ENCODE assay signal across 8 cellular contexts in genomic region chr11:32297629-32298028, GRCh38.
DNase-seq lines count a peak whose midpoint lies in the region; ATAC-seq, FAIRE-seq and TF ChIP-seq lines count a peak whose summit lies in the region.

No MANE protein-coding gene starts in this region.

- no peak overlapping the region for H2BK5ac ChIP-seq in neuronal stem cell (ENCODE audit: low read length)

- no peaks in the 10 kb centered on the region for H3K9me3 Mint-ChIP-seq in T-cell
- H3K9me3 Mint-ChIP-seq in stimulated activated memory B cell treated with anti-CD40 and anti-IgM and Interleukin-4, amounts not matched to agents 10 μg/mL and 1 μg/mL and 100 μg/mL, for 72 hours, result no peaks in the 10 kb centered on the region

- no peak overlapping the region for H3K14ac ChIP-seq in neuronal stem cell (ENCODE audit: low read length)

- H2AK5ac ChIP-seq in neuronal stem cell (ENCODE audit: low read depth, low read length), result no peak overlapping the region

- in situ Hi-C loops in mammary epithelial cell (cut with MboI; ENCODE audit: low sequenced_read_pairs in 2 of 2), result no loop called here

- peak overlapping the region; percentile 3 for H2AFZ ChIP-seq in mammary epithelial cell (ENCODE audit: low read depth, low read length)
- H2AFZ ChIP-seq in neuronal stem cell (ENCODE audit: low read length), result peak overlapping the region; percentile 15

- no peak overlapping the region for H3K18ac ChIP-seq in neuronal stem cell (ENCODE audit: low read length)

- BruUV-seq in mammary epithelial cell (replicated peaks; lab: Mats Ljungman, UMichigan), result no TSS peak

- POLR2A ChIA-PET in A549 (lab: Yijun Ruan, JAX), result no interaction called here
- POLR2A ChIA-PET in T-cell (lab: Charles Lee), result no interaction called here

- DNase-seq in A549 (ENCODE audit: low read depth in 1 of 2, low spot score in 1 of 2), result peak; percentile 44 to 57
- DNase-seq in NCI-H2107 treated with DMSO at 0.1 percent for 48 hours (lab: John Stamatoyannopoulos, UW; ENCODE audit: unreplicated experiment), result peak; percentile 59
- peak; percentile 47 for DNase-seq in mammary epithelial cell
- DNase-seq in neuronal stem cell (ENCODE audit: low spot score), result no peak
- DNase-seq in T-cell, result no peak
- DNase-seq in GM12891 (ENCODE audit: insufficient read length, low spot score), result no peak

- H3K36me3 ChIP-seq in mammary epithelial cell (ENCODE audit: insufficient read depth, low read length) (no peaks in the 10 kb centered on the region), neuronal stem cell (replicated peaks in 1 of 2; ENCODE audit: control insufficient read depth in 2 of 2, insufficient read depth in 2 of 2, low read length in 2 of 2) (no peaks in the 10 kb centered on the region)

- H3K36me3 Mint-ChIP-seq in T-cell, result no peaks in the 10 kb centered on the region
- no peaks in the 10 kb centered on the region for H3K36me3 Mint-ChIP-seq in stimulated activated memory B cell treated with anti-CD40 and anti-IgM and Interleukin-4, amounts not matched to agents 10 μg/mL and 1 μg/mL and 100 μg/mL, for 72 hours

- no peak overlapping the region for H3K23ac ChIP-seq in neuronal stem cell (ENCODE audit: low read depth, low read length, poor library complexity)

- H3K27me3 ChIP-seq in mammary epithelial cell (ENCODE audit: insufficient read depth, low read length), result peaks cover 5% of the 10 kb centered on the region
- H3K27me3 ChIP-seq in neuronal stem cell (ENCODE audit: control insufficient read depth in 3 of 3, insufficient read depth in 3 of 3, low read depth in 1 of 3, low read length in 3 of 3), result no peaks in the 10 kb centered on the region

- H3K9ac ChIP-seq in mammary epithelial cell (ENCODE audit: insufficient read depth, low read length), result no peak overlapping the region
- H3K9ac ChIP-seq in neuronal stem cell (ENCODE audit: low read depth, low read length, poor library complexity), result no peak overlapping the region

- FAIRE-seq in A549 (lab: Jason Lieb, UNC) (no peak), GM12891 (lab: Jason Lieb, UNC) (no peak)

- no peak overlapping the region for H4K91ac ChIP-seq in neuronal stem cell (ENCODE audit: low read depth, low read length, poor library complexity)

- H3K4me2 ChIP-seq in A549, result no peak overlapping the region
- H3K4me2 ChIP-seq in mammary epithelial cell (ENCODE audit: insufficient read depth, low read depth, low read length), result no peak overlapping the region
- no peak overlapping the region for H3K4me2 ChIP-seq in neuronal stem cell (ENCODE audit: insufficient read depth, low read length, poor library complexity, severe bottlenecking)

- ATAC-seq in A549 (peak; percentile 81 to 84), T-cell (replicated peaks in 1 of 4) (no peak)
- ATAC-seq in stimulated activated memory B cell treated with anti-CD40 and anti-IgM and Interleukin-4, amounts not matched to agents 10 μg/mL and 1 μg/mL and 100 μg/mL, for 72 hours, result no peak

- WGBS in A549 (ENCODE audit: missing lambda C conversion rate), result 19% methylated on average over 4 of the region's 4 CpGs
- WGBS in mammary epithelial cell (ENCODE audit: low coverage, missing lambda C conversion rate), result 22% methylated on average over 4 of the region's 4 CpGs
- no CpG with 5 or more reads among the region's 4 CpGs for WGBS in neuronal stem cell (ENCODE audit: extremely low coverage in 2 of 2, insufficient read length in 2 of 2, insufficient replicate concordance in 1 of 2), 2 donors

- H3K4me1 ChIP-seq in A549, result no peaks in the 10 kb centered on the region
- H3K4me1 ChIP-seq in mammary epithelial cell (ENCODE audit: insufficient read depth, low read length), result peaks cover 2% of the 10 kb centered on the region
- no peaks in the 10 kb centered on the region for H3K4me1 ChIP-seq in neuronal stem cell (ENCODE audit: control insufficient read depth in 2 of 2, insufficient read depth in 1 of 2, low read depth in 1 of 2, low read length in 2 of 2)

- no peak overlapping the region for H2BK120ac ChIP-seq in neuronal stem cell (ENCODE audit: low read depth, low read length)

- intact Hi-C loops in mammary epithelial cell (cut with micrococcal nuclease), result loop anchor here (1.0 to 2.0 kb wide), 3 partner anchors 121 to 1191 kb away; no protein-coding TSS in a partner anchor

- no peaks in the 10 kb centered on the region for H4K20me1 ChIP-seq in mammary epithelial cell (ENCODE audit: insufficient read depth, low read length)

- H2BK15ac ChIP-seq in neuronal stem cell (ENCODE audit: low read length), result no peak overlapping the region

- H3K9me3 ChIP-seq in A549, result no peaks in the 10 kb centered on the region; the same call in 2 of the 3 replicates
- no peaks in the 10 kb centered on the region for H3K9me3 ChIP-seq in mammary epithelial cell (replicated peaks; ENCODE audit: insufficient read depth, low read length)
- H3K9me3 ChIP-seq in neuronal stem cell (replicated peaks in 1 of 2; ENCODE audit: control insufficient read depth in 2 of 2, insufficient read depth in 1 of 2, low read depth in 1 of 2, low read length in 2 of 2), result no peaks in the 10 kb centered on the region

- no peaks in the 10 kb centered on the region for H3K79me1 ChIP-seq in neuronal stem cell (ENCODE audit: low read depth, low read length)

- no peak overlapping the region for H3K4me3 Mint-ChIP-seq in T-cell
- no peak overlapping the region for H3K4me3 Mint-ChIP-seq in stimulated activated memory B cell treated with anti-CD40 and anti-IgM and Interleukin-4, amounts not matched to agents 10 μg/mL and 1 μg/mL and 100 μg/mL, for 72 hours

- no peak overlapping the region for H2BK12ac ChIP-seq in neuronal stem cell (ENCODE audit: low read length)

- H3K4me3 ChIP-seq in A549 (no peak overlapping the region), mammary epithelial cell (replicated peaks in 1 of 3; ENCODE audit: insufficient read depth in 1 of 3, low read depth in 2 of 3, low read length in 3 of 3) (no peak overlapping the region), neuronal stem cell (ENCODE audit: low read length in 2 of 2) (no peak overlapping the region)

- H3K27ac ChIP-seq in A549 (no peak overlapping the region), mammary epithelial cell (ENCODE audit: insufficient read depth, low read depth, low read length) (no peak overlapping the region), neuronal stem cell (replicated peaks; ENCODE audit: low read length) (no peak overlapping the region)

- H4K8ac ChIP-seq in neuronal stem cell (ENCODE audit: low read depth, low read length), result no peak overlapping the region

- peaks cover 0 to 8% of the 10 kb centered on the region in 2 donors for H3K27me3 Mint-ChIP-seq in T-cell
- H3K27me3 Mint-ChIP-seq in stimulated activated memory B cell treated with anti-CD40 and anti-IgM and Interleukin-4, amounts not matched to agents 10 μg/mL and 1 μg/mL and 100 μg/mL, for 72 hours, result no peaks in the 10 kb centered on the region

- TF ChIP-seq EP300 in A549 (IDR thresholded peaks at IDR 0.05), result no peak

- H3K79me2 ChIP-seq in mammary epithelial cell (ENCODE audit: insufficient read depth, low read length), result no peaks in the 10 kb centered on the region

- no peak for TF ChIP-seq POLR2A in A549 (IDR thresholded peaks at IDR 0.05; ENCODE audit: low read length)
- no peak for TF ChIP-seq POLR2A in GM12891 (IDR thresholded peaks at IDR 0.05; ENCODE audit: low read depth, low read length)

- CTCF ChIA-PET in A549 (lab: Yijun Ruan, JAX), result interaction anchor here (0.9 to 4.7 kb wide), 27 partner anchors 8 to 1191 kb away, joined by 3 to 45 read pairs (median 6); partner anchors contain the start of genes DCDC1 and DNAJC24
- CTCF ChIA-PET in mammary epithelial cell (lab: Charles Lee; ENCODE audit: low non-redundant PET), result no interaction called here
- CTCF ChIA-PET in T-cell (lab: Charles Lee), result interaction anchor here (0.6 to 1.8 kb wide), 7 partner anchors 8 to 1191 kb away, joined by 3 to 8 read pairs (median 3); no protein-coding TSS in a partner anchor

- dilution Hi-C loops in mammary epithelial cell (cut with HindIII; ENCODE audit: low sequenced_read_pairs), result loop anchor here (5.0 kb wide), 1 partner anchor 95 kb away; no protein-coding TSS in a partner anchor

- TF ChIP-seq CTCF in A549 (IDR thresholded peaks at IDR 0.05) (peak; percentile 66), GM12873 (IDR thresholded peaks at IDR 0.05; ENCODE audit: insufficient read depth, low read depth, low read length, missing control alignments) (peak; percentile 31), mammary epithelial cell (conservative IDR thresholded peaks at IDR 0.05 in 1 of 2, IDR thresholded peaks at IDR 0.05 in 1 of 2; ENCODE audit: extremely low read depth in 1 of 2, insufficient read depth in 1 of 2, low read depth in 1 of 2, low read length in 2 of 2) (peak; percentile 26 to 38)

- H3K4me1 Mint-ChIP-seq in T-cell, result peaks cover 0 to 4% (median 0%) of the 10 kb centered on the region in 3 donors
- H3K4me1 Mint-ChIP-seq in stimulated activated memory B cell treated with anti-CD40 and anti-IgM and Interleukin-4, amounts not matched to agents 10 μg/mL and 1 μg/mL and 100 μg/mL, for 72 hours, result no peaks in the 10 kb centered on the region

- TF ChIP-seq RAD21 in A549 (conservative IDR thresholded peaks at IDR 0.05 in 1 of 2, IDR thresholded peaks at IDR 0.05 in 1 of 2), result peak; percentile 52 to 74

- H3K27ac Mint-ChIP-seq in T-cell, result no peak overlapping the region
- H3K27ac Mint-ChIP-seq in stimulated activated memory B cell treated with anti-CD40 and anti-IgM and Interleukin-4, amounts not matched to agents 10 μg/mL and 1 μg/mL and 100 μg/mL, for 72 hours, result no peak overlapping the region

- no peak overlapping the region for H3K4ac ChIP-seq in neuronal stem cell (ENCODE audit: low read length)

TF ChIP-seq in A549, 52 proteins besides CTCF, POLR2A, EP300 and RAD21:
- TF ChIP-seq FOSB (CRISPR knock-in tag; IDR thresholded peaks at IDR 0.05), result no peak
- no peak for TF ChIP-seq BHLHE40 (IDR thresholded peaks at IDR 0.05; ENCODE audit: low read depth, low read length)
- TF ChIP-seq NFE2L2 (conservative IDR thresholded peaks at IDR 0.05; ENCODE audit: low read length), result no peak
- no peak for TF ChIP-seq FOXS1 (CRISPR knock-in tag; IDR thresholded peaks at IDR 0.05)
- no peak for TF ChIP-seq ZNF302 (CRISPR knock-in tag; IDR thresholded peaks at IDR 0.05)
- peak; percentile 52 for TF ChIP-seq SMC3 (IDR thresholded peaks at IDR 0.05)

TF ChIP-seq in GM12891, 5 proteins besides CTCF, POLR2A, EP300 and RAD21:
- TF ChIP-seq POLR2AphosphoS5 (IDR thresholded peaks at IDR 0.05; ENCODE audit: low read depth, low read length) (no peak), TAF1 (IDR thresholded peaks at IDR 0.05; ENCODE audit: low read depth, low read length) (no peak), SPI1 (IDR thresholded peaks at IDR 0.05; ENCODE audit: low read depth, low read length) (no peak), POU2F2 (IDR thresholded peaks at IDR 0.05; ENCODE audit: low read depth, low read length) (no peak), PAX5 (IDR thresholded peaks at IDR 0.05; ENCODE audit: insufficient read depth, low read length, severe bottlenecking) (no peak)

Comparison
In these comparisons a context has a peak if more than half of its experiments do, and no peak if none do; other contexts are left out.
1. ATAC-seq: peak in A549 (2 of 2); none in T-cell (0 of 4) and stimulated activated memory B cell treated with anti-CD40 and anti-IgM and Interleukin-4, amounts not matched to agents 10 μg/mL and 1 μg/mL and 100 μg/mL, for 72 hours (single experiment).
2. DNase-seq: peak in A549 (2 of 2), NCI-H2107 treated with DMSO at 0.1 percent for 48 hours (single experiment) and mammary epithelial cell (single experiment); none in neuronal stem cell (single experiment), T-cell (0 of 34) and GM12891 (single experiment).
3. Peak in every context shown above with its lines, with median percentiles within 50 percentile points of each other: CTCF ChIP-seq.